Comparison of ENCODE assay signal across 9 cellular contexts in genomic region chr4:165580379-165580905, GRCh38.
DNase-seq lines count a peak whose midpoint lies in the region; ATAC-seq and TF ChIP-seq lines count a peak whose summit lies in the region.
"Had no signal": no experiment of that assay in that cellular context is flagged by ENCODE, and none has a peak within 500 bp of the region (broad histone marks: within the 10 kb centered on the region; RNA-seq: fewer than 3 reads in every experiment).

No MANE protein-coding gene starts in this region.

- H3K27ac ChIP-seq in PC-9 (no peak overlapping the region), osteoblast (ENCODE audit: low read depth, low read length) (peak overlapping the region; percentile 62)
- H3K27ac ChIP-seq: ovary had no signal

- H4K20me1 ChIP-seq in PC-9 (ENCODE audit: insufficient read depth) = no peaks in the 10 kb centered on the region
- no peaks in the 10 kb centered on the region for H4K20me1 ChIP-seq in osteoblast (ENCODE audit: insufficient read depth, low read length)

- CTCF ChIA-PET in PC-9 (lab: Charles Lee) = no interaction called here
- CTCF ChIA-PET in activated CD8-positive, alpha-beta T cell treated with anti-CD3 and anti-CD28 coated beads, Interleukin-2, amount 10 ng/mL, durations not matched to agents 7 days and 5 days (lab: Charles Lee) = interaction anchor here (0.6 kb wide), 1 partner anchor 48 kb away, joined by 3 read pairs; no protein-coding TSS in a partner anchor

- no peaks in the 10 kb centered on the region for H3K79me2 ChIP-seq in PC-9 (ENCODE audit: low read depth)
- no peaks in the 10 kb centered on the region for H3K79me2 ChIP-seq in osteoblast (ENCODE audit: insufficient read depth, low read length)

- H2AFZ ChIP-seq in PC-9 (peak overlapping the region; percentile 55; the same call in 1 of the 2 replicates), osteoblast (ENCODE audit: low read length) (peak overlapping the region; percentile 16)

- no peak overlapping the region for H3K27ac Mint-ChIP-seq in activated CD8-positive, alpha-beta T cell treated with anti-CD3 and anti-CD28 coated beads, Interleukin-2, amount 10 ng/mL, durations not matched to agents 7 days and 5 days

- H3K27me3 ChIP-seq in PC-9 (ENCODE audit: insufficient read depth, low read depth) (no peaks in the 10 kb centered on the region), osteoblast (ENCODE audit: insufficient read depth, low read length) (no peaks in the 10 kb centered on the region)
- H3K27me3 ChIP-seq: ovary had no signal

- BruUV-seq in PC-9 (replicated peaks; lab: Mats Ljungman, UMichigan) = no TSS peak

- H3K9me3 Mint-ChIP-seq in activated CD8-positive, alpha-beta T cell treated with anti-CD3 and anti-CD28 coated beads, Interleukin-2, amount 10 ng/mL, durations not matched to agents 7 days and 5 days (ENCODE audit: insufficient read depth) = no peaks in the 10 kb centered on the region

- peak; percentile 78 for DNase-seq in ELR (ENCODE audit: low read depth)
- DNase-seq in PC-9 = no peak
- DNase-seq in fibroblast of gingiva (ENCODE audit: low read depth) = peak; percentile 62
- DNase-seq in osteoblast (ENCODE audit: insufficient read length, low spot score, missing footprints) = peak; percentile 69
- no peak for DNase-seq in D341Med (ENCODE audit: low spot score)
- DNase-seq in effector CD8-positive, alpha-beta T cell (lab: John Stamatoyannopoulos, UW) = no peak
- DNase-seq in activated CD8-positive, alpha-beta T cell treated with anti-CD3 and anti-CD28 coated beads, Interleukin-2, amount 10 ng/mL, durations not matched to agents 7 days and 5 days = no peak
- DNase-seq: ovary had no signal

- H3K4me2 ChIP-seq in PC-9 (no peak overlapping the region), osteoblast (ENCODE audit: insufficient read depth, low read length) (peak overlapping the region; percentile 72)

- no peaks in the 10 kb centered on the region for H3K4me1 Mint-ChIP-seq in activated CD8-positive, alpha-beta T cell treated with anti-CD3 and anti-CD28 coated beads, Interleukin-2, amount 10 ng/mL, durations not matched to agents 7 days and 5 days (ENCODE audit: low read depth)

- no peaks in the 10 kb centered on the region for H3K36me3 Mint-ChIP-seq in activated CD8-positive, alpha-beta T cell treated with anti-CD3 and anti-CD28 coated beads, Interleukin-2, amount 10 ng/mL, durations not matched to agents 7 days and 5 days (ENCODE audit: low read depth)

- H3F3A ChIP-seq in PC-9 (ENCODE audit: insufficient read depth, low read depth) = no peaks in the 10 kb centered on the region

- no peak overlapping the region for H3K4me3 Mint-ChIP-seq in activated CD8-positive, alpha-beta T cell treated with anti-CD3 and anti-CD28 coated beads, Interleukin-2, amount 10 ng/mL, durations not matched to agents 7 days and 5 days

- no peaks in the 10 kb centered on the region for H3K36me3 ChIP-seq in PC-9 (ENCODE audit: low read depth)
- H3K36me3 ChIP-seq in osteoblast (ENCODE audit: insufficient read depth, low read length) = no peaks in the 10 kb centered on the region
- H3K36me3 ChIP-seq: ovary had no signal

- no peaks in the 10 kb centered on the region for H3K27me3 Mint-ChIP-seq in activated CD8-positive, alpha-beta T cell treated with anti-CD3 and anti-CD28 coated beads, Interleukin-2, amount 10 ng/mL, durations not matched to agents 7 days and 5 days (ENCODE audit: low read depth)

- H3K4me3 ChIP-seq in PC-9 = no peak overlapping the region
- peak overlapping the region; percentile 21 for H3K4me3 ChIP-seq in osteoblast (ENCODE audit: insufficient read depth, low read length)
- H3K4me3 ChIP-seq: ovary had no signal

- H3K4me1 ChIP-seq in PC-9 (replicated peaks; ENCODE audit: insufficient read depth) (no peaks in the 10 kb centered on the region), osteoblast (ENCODE audit: insufficient read depth, low read length) (peaks cover 14% of the 10 kb centered on the region)

- no peaks in the 10 kb centered on the region for H3K9me2 ChIP-seq in PC-9 (ENCODE audit: insufficient read depth)

- intact Hi-C loops in PC-9 (cut with micrococcal nuclease; ENCODE audit: unreplicated experiment) = no loop called here

- ATAC-seq in HG03571 (IDR thresholded peaks at IDR 0.05; ENCODE audit: unreplicated experiment) = no peak
- ATAC-seq in activated CD8-positive, alpha-beta T cell treated with anti-CD3 and anti-CD28 coated beads, Interleukin-2, amount 10 ng/mL, durations not matched to agents 7 days and 5 days = no peak

- TF ChIP-seq CTCF in PC-9 (conservative IDR thresholded peaks at IDR 0.05) = no peak
- TF ChIP-seq CTCF in osteoblast (IDR thresholded peaks at IDR 0.05; ENCODE audit: extremely low read depth, low read depth, low read length) = no peak

- no peaks in the 10 kb centered on the region for H3K9me3 ChIP-seq in PC-9 (ENCODE audit: insufficient read depth, low read depth)
- H3K9me3 ChIP-seq in osteoblast (ENCODE audit: low read depth, low read length) = no peaks in the 10 kb centered on the region
- H3K9me3 ChIP-seq: ovary had no signal

- POLR2A ChIA-PET in PC-9 (lab: Charles Lee; ENCODE audit: unreplicated experiment) = interaction anchor here (0.5 kb wide), 1 partner anchor 21 kb away, joined by 4 read pairs; no protein-coding TSS in a partner anchor
- POLR2A ChIA-PET in activated CD8-positive, alpha-beta T cell treated with anti-CD3 and anti-CD28 coated beads, Interleukin-2, amount 10 ng/mL, durations not matched to agents 7 days and 5 days (lab: Charles Lee) = no interaction called here

Comparison
In these comparisons a context has a peak if more than half of its experiments do, and no peak if none do; other contexts are left out.
1. DNase-seq: peak in ELR (single experiment), fibroblast of gingiva (single experiment) and osteoblast (single experiment); none in PC-9 (0 of 2), D341Med (single experiment), effector CD8-positive, alpha-beta T cell (single experiment) and activated CD8-positive, alpha-beta T cell treated with anti-CD3 and anti-CD28 coated beads, Interleukin-2, amount 10 ng/mL, durations not matched to agents 7 days and 5 days (single experiment).